1 cellular context compared by ENCODE assay signal in the genomic region with DNA sequence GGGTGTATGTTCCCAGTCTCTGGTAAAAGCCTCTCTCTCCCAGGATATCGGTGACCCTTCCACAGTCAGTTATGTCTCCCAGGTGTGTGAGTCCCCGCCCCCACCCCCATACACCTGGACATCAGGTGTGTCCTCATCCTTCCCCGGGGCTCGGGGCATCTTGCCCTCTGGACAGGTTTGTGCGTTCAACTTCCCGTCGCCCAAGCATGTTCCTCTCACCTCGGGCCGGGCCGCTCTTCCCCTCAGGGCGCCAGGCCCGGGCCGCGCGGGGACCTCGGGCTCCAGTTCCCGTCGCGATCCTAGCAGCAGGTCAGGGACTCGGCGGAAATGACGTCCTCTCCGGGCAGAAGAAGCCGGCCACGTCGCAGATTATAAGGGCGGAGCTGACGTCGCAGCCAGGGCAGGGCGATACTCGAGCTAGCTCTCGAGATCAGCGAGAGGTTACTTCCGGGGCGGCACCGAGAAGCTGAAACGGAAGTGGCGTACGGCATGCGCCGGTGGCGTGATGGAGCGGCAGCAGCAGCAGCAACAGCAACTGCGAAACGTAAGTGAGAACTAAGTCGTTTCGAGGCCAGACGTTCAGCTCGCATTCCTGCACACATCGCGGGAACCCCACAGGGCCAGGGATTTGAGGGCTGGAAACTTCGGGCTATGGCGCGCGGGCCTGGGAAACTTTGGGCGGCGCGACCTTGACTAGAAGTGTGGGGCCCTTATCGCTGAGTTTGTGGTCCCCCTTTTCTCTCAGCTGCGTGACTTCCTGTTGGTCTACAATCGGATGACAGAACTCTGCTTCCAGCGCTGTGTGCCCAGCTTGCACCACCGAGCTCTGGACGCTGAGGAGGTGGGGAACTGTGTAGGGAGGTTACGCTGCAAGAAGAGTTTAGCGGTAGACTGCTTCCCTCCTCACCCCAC.
TF ChIP-seq lines count a peak whose summit lies in the region.

A gene with protein sequence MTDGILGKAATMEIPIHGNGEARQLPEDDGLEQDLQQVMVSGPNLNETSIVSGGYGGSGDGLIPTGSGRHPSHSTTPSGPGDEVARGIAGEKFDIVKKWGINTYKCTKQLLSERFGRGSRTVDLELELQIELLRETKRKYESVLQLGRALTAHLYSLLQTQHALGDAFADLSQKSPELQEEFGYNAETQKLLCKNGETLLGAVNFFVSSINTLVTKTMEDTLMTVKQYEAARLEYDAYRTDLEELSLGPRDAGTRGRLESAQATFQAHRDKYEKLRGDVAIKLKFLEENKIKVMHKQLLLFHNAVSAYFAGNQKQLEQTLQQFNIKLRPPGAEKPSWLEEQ (minus strand): TSS at position 320 of the 912 bp plus-strand sequence. CDS start 910 bp downstream, outside the sequence.
A gene with protein sequence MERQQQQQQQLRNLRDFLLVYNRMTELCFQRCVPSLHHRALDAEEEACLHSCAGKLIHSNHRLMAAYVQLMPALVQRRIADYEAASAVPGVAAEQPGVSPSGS (plus strand): TSS at position 490 of the 912 bp plus-strand sequence. CDS start 16 bp downstream, at position 506.

TF ChIP-seq in HCT116, 20 proteins besides CTCF, POLR2A, EP300 and RAD21 (continued from another document):
- TF ChIP-seq TCF7L2 (IDR thresholded peaks at IDR 0.05; ENCODE audit: borderline replicate concordance, extremely low read depth, insufficient read depth, insufficient read length): peak; percentile 31
- TF ChIP-seq, protein P1, sequence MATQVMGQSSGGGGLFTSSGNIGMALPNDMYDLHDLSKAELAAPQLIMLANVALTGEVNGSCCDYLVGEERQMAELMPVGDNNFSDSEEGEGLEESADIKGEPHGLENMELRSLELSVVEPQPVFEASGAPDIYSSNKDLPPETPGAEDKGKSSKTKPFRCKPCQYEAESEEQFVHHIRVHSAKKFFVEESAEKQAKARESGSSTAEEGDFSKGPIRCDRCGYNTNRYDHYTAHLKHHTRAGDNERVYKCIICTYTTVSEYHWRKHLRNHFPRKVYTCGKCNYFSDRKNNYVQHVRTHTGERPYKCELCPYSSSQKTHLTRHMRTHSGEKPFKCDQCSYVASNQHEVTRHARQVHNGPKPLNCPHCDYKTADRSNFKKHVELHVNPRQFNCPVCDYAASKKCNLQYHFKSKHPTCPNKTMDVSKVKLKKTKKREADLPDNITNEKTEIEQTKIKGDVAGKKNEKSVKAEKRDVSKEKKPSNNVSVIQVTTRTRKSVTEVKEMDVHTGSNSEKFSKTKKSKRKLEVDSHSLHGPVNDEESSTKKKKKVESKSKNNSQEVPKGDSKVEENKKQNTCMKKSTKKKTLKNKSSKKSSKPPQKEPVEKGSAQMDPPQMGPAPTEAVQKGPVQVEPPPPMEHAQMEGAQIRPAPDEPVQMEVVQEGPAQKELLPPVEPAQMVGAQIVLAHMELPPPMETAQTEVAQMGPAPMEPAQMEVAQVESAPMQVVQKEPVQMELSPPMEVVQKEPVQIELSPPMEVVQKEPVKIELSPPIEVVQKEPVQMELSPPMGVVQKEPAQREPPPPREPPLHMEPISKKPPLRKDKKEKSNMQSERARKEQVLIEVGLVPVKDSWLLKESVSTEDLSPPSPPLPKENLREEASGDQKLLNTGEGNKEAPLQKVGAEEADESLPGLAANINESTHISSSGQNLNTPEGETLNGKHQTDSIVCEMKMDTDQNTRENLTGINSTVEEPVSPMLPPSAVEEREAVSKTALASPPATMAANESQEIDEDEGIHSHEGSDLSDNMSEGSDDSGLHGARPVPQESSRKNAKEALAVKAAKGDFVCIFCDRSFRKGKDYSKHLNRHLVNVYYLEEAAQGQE (IDR thresholded peaks at IDR 0.05; ENCODE audit: low read depth): no peak
- TF ChIP-seq POLR2AphosphoS5 (IDR thresholded peaks at IDR 0.05; ENCODE audit: low read depth, low read length): peak; percentile 81
- TF ChIP-seq YY1 (IDR thresholded peaks at IDR 0.05; ENCODE audit: extremely low read depth, insufficient replicate concordance, low read depth, low read length): peak; percentile 9
- no peak; the same call in 1 of the 2 replicates for TF ChIP-seq CBX3 (IDR thresholded peaks at IDR 0.05; ENCODE audit: low read depth)
- peak; percentile 70 for TF ChIP-seq ZFX (IDR thresholded peaks at IDR 0.05)
